ENCODE assay signal across 8 cellular contexts in the genomic region with DNA sequence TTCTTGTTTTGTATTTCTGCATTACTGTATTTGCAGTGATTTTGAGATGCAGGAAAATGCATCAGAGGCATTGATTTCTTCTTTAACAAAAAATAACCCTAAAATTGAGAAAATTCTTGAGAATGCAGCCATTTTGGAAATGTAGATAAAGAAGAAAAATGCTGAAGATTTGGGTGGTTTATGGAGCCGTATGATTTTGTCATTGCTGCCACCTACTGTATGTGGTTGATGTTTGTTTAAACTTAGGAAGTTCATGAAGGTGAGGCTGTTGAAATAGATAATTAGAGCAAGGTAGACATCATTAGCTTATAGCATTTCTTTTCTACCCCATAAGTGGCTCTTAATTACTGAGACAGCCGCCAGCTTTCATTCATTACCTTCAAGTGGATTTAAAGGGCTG.
DNase-seq lines count a peak whose midpoint lies in the region; ATAC-seq, FAIRE-seq and TF ChIP-seq lines count a peak whose summit lies in the region.

No MANE protein-coding gene starts in this region.

- in situ Hi-C loops in GM13977 (cut with MboI; ENCODE audit: low pct_unique_long_range_greater_than_20kb, low sequenced_read_pairs, unreplicated experiment) = loop anchor here (25.0 kb wide), 1 partner anchor 282 kb away; no protein-coding TSS in a partner anchor

- no peaks in the 10 kb centered on the region for H3K9me3 Mint-ChIP-seq in stimulated activated effector memory CD8-positive, alpha-beta T cell treated with anti-CD3 and anti-CD28 coated beads, Interleukin-12 subunit alpha, Interleukin-12 subunit beta, amount 100 ng/mL, for 72 hours

- FAIRE-seq in pancreas (lab: Jason Lieb, UNC) = no peak

- H3K4me1 ChIP-seq in pancreas = peaks cover 6 to 35% (median 18%) of the 10 kb centered on the region in 3 donors

- no peak overlapping the region for H3K27ac ChIP-seq in pancreas

- H3K27ac Mint-ChIP-seq in stimulated activated effector memory CD8-positive, alpha-beta T cell treated with anti-CD3 and anti-CD28 coated beads, Interleukin-12 subunit alpha, Interleukin-12 subunit beta, amount 100 ng/mL, for 72 hours = peak overlapping the region; percentile 24

- H3K36me3 ChIP-seq in BJ (ENCODE audit: control insufficient read depth, insufficient read depth, low read length) = peaks cover 14% of the 10 kb centered on the region
- no peaks in the 10 kb centered on the region for H3K36me3 ChIP-seq in pancreas

- no peaks in the 10 kb centered on the region for H3K27me3 ChIP-seq in BJ (ENCODE audit: control insufficient read depth, insufficient read depth, low read length)
- H3K27me3 ChIP-seq in pancreas = no peaks in the 10 kb centered on the region

- no peak for TF ChIP-seq POLR2A in erythroblast (IDR thresholded peaks at IDR 0.05; ENCODE audit: low read length)

- CTCF ChIA-PET in BJ (lab: Yijun Ruan, JAX) = interaction anchor here (1.0 to 1.5 kb wide), 2 partner anchors 30 to 390 kb away, joined by 3 read pairs; no protein-coding TSS in a partner anchor

- ATAC-seq in stimulated activated effector memory CD8-positive, alpha-beta T cell treated with anti-CD3 and anti-CD28 coated beads, Interleukin-12 subunit alpha, Interleukin-12 subunit beta, amount 100 ng/mL, for 72 hours = no peak
- ATAC-seq in left colon = no peak
- no peak for ATAC-seq in pancreas

- no peak for DNase-seq in BJ (ENCODE audit: low read depth)
- DNase-seq in GM13977 (ENCODE audit: low spot score) = no peak
- peak; percentile 47 for DNase-seq in NOMO-1 treated with DMSO at 0.1 percent for 48 hours (lab: John Stamatoyannopoulos, UW; ENCODE audit: unreplicated experiment)
- peak; percentile 18 to 26 for DNase-seq in erythroblast (lab: John Stamatoyannopoulos, UW)
- no peak for DNase-seq in stimulated activated effector memory CD8-positive, alpha-beta T cell treated with anti-CD3 and anti-CD28 coated beads, Interleukin-12 subunit alpha, Interleukin-12 subunit beta, amount 100 ng/mL, for 72 hours (ENCODE audit: low spot score in 2 of 2)
- no peak for DNase-seq in stimulated activated CD4-positive, alpha-beta T cell treated with anti-CD3 and anti-CD28 coated beads, Interleukin-2, amount 100 ng/mL, for 48 hours
- no peak for DNase-seq in left colon
- DNase-seq in pancreas = no peak

- intact Hi-C loops in left colon (cut with DNase I, micrococcal nuclease) (no loop called here), pancreas (cut with DNase I) (no loop called here)

- peaks cover 22% of the 10 kb centered on the region for H3K4me1 Mint-ChIP-seq in stimulated activated effector memory CD8-positive, alpha-beta T cell treated with anti-CD3 and anti-CD28 coated beads, Interleukin-12 subunit alpha, Interleukin-12 subunit beta, amount 100 ng/mL, for 72 hours

- no peaks in the 10 kb centered on the region for H3K9me3 ChIP-seq in pancreas

- H3K36me3 Mint-ChIP-seq in stimulated activated effector memory CD8-positive, alpha-beta T cell treated with anti-CD3 and anti-CD28 coated beads, Interleukin-12 subunit alpha, Interleukin-12 subunit beta, amount 100 ng/mL, for 72 hours = peaks cover 15% of the 10 kb centered on the region

- POLR2A ChIA-PET in BJ (lab: Charles Lee) = interaction anchor here (0.6 kb wide), 1 partner anchor 109 kb away, joined by 14 read pairs; no protein-coding TSS in a partner anchor

- H3K4me3 ChIP-seq in BJ (ENCODE audit: low read depth, low read length) (no peak overlapping the region), pancreas (no peak overlapping the region)

- TF ChIP-seq CTCF in BJ (IDR thresholded peaks at IDR 0.05; ENCODE audit: insufficient read depth, low read depth, low read length) = peak; percentile 33
- TF ChIP-seq CTCF in GM13977 (IDR thresholded peaks at IDR 0.05; ENCODE audit: extremely low read depth, insufficient read depth, missing control alignments) = peak; percentile 59
- no peak for TF ChIP-seq CTCF in pancreas (IDR thresholded peaks at IDR 0.05)

- 27 to 28% methylated on average over 2 of the region's 2 CpGs for WGBS in pancreas, 2 donors

- H3K4me3 Mint-ChIP-seq in stimulated activated effector memory CD8-positive, alpha-beta T cell treated with anti-CD3 and anti-CD28 coated beads, Interleukin-12 subunit alpha, Interleukin-12 subunit beta, amount 100 ng/mL, for 72 hours = no peak overlapping the region

Comparison
In these comparisons a context has a peak if more than half of its experiments do, and no peak if none do; other contexts are left out.
1. DNase-seq: peak in NOMO-1 treated with DMSO at 0.1 percent for 48 hours (single experiment) and erythroblast (2 of 2); none in BJ (single experiment), GM13977 (single experiment), stimulated activated effector memory CD8-positive, alpha-beta T cell treated with anti-CD3 and anti-CD28 coated beads, Interleukin-12 subunit alpha, Interleukin-12 subunit beta, amount 100 ng/mL, for 72 hours (0 of 2), stimulated activated CD4-positive, alpha-beta T cell treated with anti-CD3 and anti-CD28 coated beads, Interleukin-2, amount 100 ng/mL, for 48 hours (0 of 2), left colon (0 of 2) and pancreas (0 of 6).
2. CTCF ChIP-seq: peak in BJ (single experiment) and GM13977 (single experiment); none in pancreas (0 of 4).